2 cellular contexts compared by ENCODE assay signal in genomic region chr17:18246880-18247612, GRCh38.
TF ChIP-seq lines count a peak whose summit lies in the region.

No MANE protein-coding gene starts in this region.

TF ChIP-seq in IMR-90, 13 proteins besides CTCF, POLR2A, EP300 and RAD21:
- TF ChIP-seq RFX5 (IDR thresholded peaks at IDR 0.05; ENCODE audit: low read depth, low read length) (no peak), MAZ (IDR thresholded peaks at IDR 0.05; ENCODE audit: borderline replicate concordance, low read depth, low read length) (no peak), BHLHE40 (IDR thresholded peaks at IDR 0.05; ENCODE audit: low read depth, low read length) (no peak), SMC3 (IDR thresholded peaks at IDR 0.05; ENCODE audit: low read depth, low read length) (no peak), MAFK (IDR thresholded peaks at IDR 0.05; ENCODE audit: low read depth, low read length) (no peak)

TF ChIP-seq in HepG2, 621 proteins besides CTCF, POLR2A, EP300 and RAD21:
- TF ChIP-seq ETV5 (CRISPR knock-in tag; IDR thresholded peaks at IDR 0.05; ENCODE audit: borderline replicate concordance), result no peak
- TF ChIP-seq GTF3A (CRISPR knock-in tag; conservative IDR thresholded peaks at IDR 0.05), result no peak
- TF ChIP-seq ZNF567 (CRISPR knock-in tag; IDR thresholded peaks at IDR 0.05; ENCODE audit: borderline replicate concordance), result no peak
- TF ChIP-seq KLF6 (CRISPR knock-in tag; IDR thresholded peaks at IDR 0.05), result no peak
- no peak for TF ChIP-seq ZNF33B (CRISPR knock-in tag; IDR thresholded peaks at IDR 0.05)
- TF ChIP-seq SP4 (CRISPR knock-in tag; IDR thresholded peaks at IDR 0.05), result no peak
